Comparison of ENCODE assay signal across 13 cellular contexts in the genomic region with DNA sequence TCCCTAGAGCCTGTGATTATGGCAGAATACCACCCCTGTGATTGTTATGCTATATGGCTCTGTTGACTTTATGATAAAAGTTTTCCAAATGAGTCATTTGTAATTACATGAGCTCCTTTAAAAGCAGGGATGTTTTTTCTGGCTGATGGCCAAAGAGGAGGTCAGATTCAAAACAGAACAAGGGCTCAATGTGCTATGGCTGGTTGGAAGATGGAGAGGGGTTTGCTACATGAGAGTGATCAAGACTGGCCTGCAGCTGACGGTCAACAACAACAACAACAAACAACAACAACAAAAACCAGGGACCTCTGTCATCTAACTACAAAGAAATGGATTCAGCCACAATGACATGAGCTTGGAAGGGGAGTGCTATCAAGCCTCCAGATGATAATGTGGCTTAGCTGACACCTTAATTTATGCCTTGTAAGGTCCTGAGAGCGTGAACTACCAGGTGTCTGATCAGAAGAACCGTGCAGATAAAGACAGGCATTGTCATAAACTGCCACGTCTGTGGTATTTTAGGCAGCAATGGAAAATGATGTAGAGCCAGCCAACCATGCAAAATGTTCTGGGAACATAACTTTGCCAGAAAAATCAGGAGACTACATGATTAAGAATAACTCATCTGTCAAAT. TPM values are rescaled to one million over a fixed set of nuclear protein-coding genes. Genes with fewer than 3 reads are reported as not detected.
A peak's percentile ranks its signal among the peaks of the same experiment; 100 is the strongest.
DNase-seq lines count a peak whose midpoint lies in the region; ATAC-seq, FAIRE-seq and TF ChIP-seq lines count a peak whose summit lies in the region.
"Had no signal": no experiment of that assay in that cellular context is flagged by ENCODE, and none has a peak within 500 bp of the region (broad histone marks: within the 10 kb centered on the region; RNA-seq: fewer than 3 reads in every experiment).

No MANE protein-coding gene starts in this region.

- TF ChIP-seq CTCF in A673 (conservative IDR thresholded peaks at IDR 0.05; ENCODE audit: low read depth, low read length): no peak
- TF ChIP-seq CTCF in RWPE2 (IDR thresholded peaks at IDR 0.05; ENCODE audit: poor library complexity, severe bottlenecking): no peak
- TF ChIP-seq CTCF in left ventricle myocardium inferior (IDR thresholded peaks at IDR 0.05; ENCODE audit: borderline replicate concordance): no peak

- no peak overlapping the region for H3K4me3 ChIP-seq in A673 (ENCODE audit: low read depth, low read length, poor library complexity, severe bottlenecking)
- no peak overlapping the region for H3K4me3 ChIP-seq in RWPE2 (ENCODE audit: severe bottlenecking)
- no peak overlapping the region for H3K4me3 ChIP-seq in left ventricle myocardium inferior
- H3K4me3 ChIP-seq: body of pancreas had no signal

- no peak overlapping the region for H3K27ac Mint-ChIP-seq in T-cell
- H3K27ac Mint-ChIP-seq: CD8-positive, alpha-beta T cell; H9; T-helper 1 cell treated with Interleukin-12 subunit alpha and Interleukin-12 subunit beta and Interleukin-4 antibody, amounts not matched to agents 30 μg/mL and 1 μg/mL, for 36 hours had no signal

- H3K27me3 Mint-ChIP-seq in T-cell: peaks cover 22 to 38% of the 10 kb centered on the region in 2 donors

- H3K27ac ChIP-seq in A673 (ENCODE audit: low read depth, low read length, poor library complexity, severe bottlenecking) (no peak overlapping the region), RWPE2 (ENCODE audit: poor library complexity, severe bottlenecking) (no peak overlapping the region), left ventricle myocardium inferior (replicated peaks) (peak overlapping the region; percentile 64)
- H3K27ac ChIP-seq: body of pancreas had no signal

- FAIRE-seq in HTR-8/SVneo (lab: Jason Lieb, UNC): no peak

- no TSS peak for BruUV-seq in A673 (replicated peaks; lab: Mats Ljungman, UMichigan)

- H3K27me3 ChIP-seq in A673 (replicated peaks; ENCODE audit: insufficient read depth, low read depth, low read length, poor library complexity) (no peaks in the 10 kb centered on the region), RWPE2 (ENCODE audit: insufficient read depth, poor library complexity, severe bottlenecking) (peaks cover 40% of the 10 kb centered on the region), left ventricle myocardium inferior (ENCODE audit: low read depth) (peaks cover 21% of the 10 kb centered on the region)
- H3K27me3 ChIP-seq: body of pancreas had no signal

- POLR2A ChIA-PET in A673 (lab: Charles Lee; ENCODE audit: low non-redundant PET): no interaction called here
- POLR2A ChIA-PET in T-cell (lab: Charles Lee): no interaction called here

- H3K36me3 Mint-ChIP-seq in T-cell: no peaks in the 10 kb centered on the region
- H3K36me3 Mint-ChIP-seq: CD8-positive, alpha-beta T cell had no signal

- no peaks in the 10 kb centered on the region for H3K36me3 ChIP-seq in A673 (ENCODE audit: insufficient read depth, low read length, poor library complexity, severe bottlenecking)
- H3K36me3 ChIP-seq in RWPE2 (ENCODE audit: low read depth): no peaks in the 10 kb centered on the region
- H3K36me3 ChIP-seq in left ventricle myocardium inferior: no peaks in the 10 kb centered on the region

- CTCF ChIA-PET in A673 (lab: Charles Lee) (no interaction called here), T-cell (lab: Charles Lee) (interaction anchor here (0.6 kb wide), 2 partner anchors 86 to 1052 kb away, joined by 3 to 4 read pairs; no protein-coding TSS in a partner anchor)

- ATAC-seq in RWPE2 (ENCODE audit: low read depth) (peak; percentile 99), HG02973 (IDR thresholded peaks at IDR 0.05; ENCODE audit: unreplicated experiment) (no peak), T-cell (replicated peaks in 1 of 4) (no peak), GM18867 (IDR thresholded peaks at IDR 0.05; ENCODE audit: unreplicated experiment) (no peak)
- ATAC-seq: body of pancreas; CD8-positive, alpha-beta T cell had no signal

- no peaks in the 10 kb centered on the region for H3K9me3 ChIP-seq in A673 (ENCODE audit: low read depth, low read length, poor library complexity, severe bottlenecking)
- no peaks in the 10 kb centered on the region for H3K9me3 ChIP-seq in RWPE2 (ENCODE audit: severe bottlenecking)
- H3K9me3 ChIP-seq in left ventricle myocardium inferior (replicated peaks): no peaks in the 10 kb centered on the region
- H3K9me3 ChIP-seq: body of pancreas had no signal

- peak; percentile 50 for DNase-seq in A673 (ENCODE audit: low spot score)
- peak; percentile 55 for DNase-seq in HTR-8/SVneo (ENCODE audit: insufficient read length, low spot score)
- no peak for DNase-seq in RWPE2 (ENCODE audit: low spot score)
- no peak for DNase-seq in left ventricle myocardium inferior
- no peak for DNase-seq in T-helper 2 cell
- DNase-seq in T-cell: no peak
- DNase-seq: CD8-positive, alpha-beta T cell; H9 had no signal

- no peaks in the 10 kb centered on the region for H3K4me1 Mint-ChIP-seq in T-cell

- H3K9me3 Mint-ChIP-seq in T-cell: no peaks in the 10 kb centered on the region
- H3K9me3 Mint-ChIP-seq: CD8-positive, alpha-beta T cell; H9; T-helper 1 cell treated with Interleukin-12 subunit alpha and Interleukin-12 subunit beta and Interleukin-4 antibody, amounts not matched to agents 30 μg/mL and 1 μg/mL, for 36 hours had no signal

- H3K4me3 Mint-ChIP-seq in T-cell: no peak overlapping the region
- H3K4me3 Mint-ChIP-seq: CD8-positive, alpha-beta T cell; H9; T-helper 1 cell treated with Interleukin-12 subunit alpha and Interleukin-12 subunit beta and Interleukin-4 antibody, amounts not matched to agents 30 μg/mL and 1 μg/mL, for 36 hours had no signal

- H3K4me1 ChIP-seq in A673 (ENCODE audit: insufficient read depth, low read length, poor library complexity, severe bottlenecking) (no peaks in the 10 kb centered on the region), RWPE2 (ENCODE audit: insufficient read depth, poor library complexity, severe bottlenecking) (peaks cover 13% of the 10 kb centered on the region), left ventricle myocardium inferior (peaks cover 25% of the 10 kb centered on the region)

- intact Hi-C loops in A673 (cut with micrococcal nuclease; ENCODE audit: unreplicated experiment) (loop anchor here (5.0 kb wide), 1 partner anchor 40 kb away; no protein-coding TSS in a partner anchor), left ventricle myocardium inferior (cut with micrococcal nuclease) (no loop called here)

RNA-seq across cellular contexts. Expression of a gene that starts 47.2 kb away (rescaled TPM):
- total RNA-seq in A673 (2021) (not detected in 2 replicates), left ventricle myocardium inferior (not detected), T-cell (not detected)
- total RNA-seq: body of pancreas; CD8-positive, alpha-beta T cell; posterior vena cava had no signal

Comparison
In these comparisons a context has a peak if more than half of its experiments do, and no peak if none do; other contexts are left out.
1. DNase-seq: peak in A673 (single experiment) and HTR-8/SVneo (single experiment); none in RWPE2 (single experiment), left ventricle myocardium inferior (single experiment), T-helper 2 cell (0 of 5) and T-cell (0 of 34).